In the genomic region with DNA sequence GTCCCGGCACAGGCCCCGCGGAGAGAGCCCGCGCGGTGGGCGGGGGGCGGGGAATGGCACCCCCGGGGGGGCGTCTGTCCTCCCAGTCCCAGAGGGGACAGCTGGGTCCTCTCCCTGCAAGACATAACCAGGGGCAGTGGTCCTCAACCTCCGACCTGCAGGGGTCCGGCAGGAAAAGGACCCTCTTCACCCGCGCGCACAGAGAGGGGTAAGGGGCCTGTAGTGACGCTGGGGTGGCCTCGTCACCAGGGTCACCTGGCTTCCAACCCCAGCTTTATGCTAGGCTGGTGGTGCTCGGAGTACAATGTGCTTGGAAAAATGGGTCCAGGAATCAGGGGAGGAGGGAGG, we compare ENCODE assay signal across 10 cellular contexts. TPM values are rescaled to one million over a fixed set of nuclear protein-coding genes. Genes with fewer than 3 reads are reported as not detected.
DNase-seq lines count a peak whose midpoint lies in the region; ATAC-seq and TF ChIP-seq lines count a peak whose summit lies in the region.
"Had no signal": no experiment of that assay in that cellular context is flagged by ENCODE, and none has a peak within 500 bp of the region (broad histone marks: within the 10 kb centered on the region; RNA-seq: fewer than 3 reads in every experiment).

No MANE protein-coding gene starts in this region.

- ATAC-seq in mucosa of descending colon (no peak), HG03135 (IDR thresholded peaks at IDR 0.05; ENCODE audit: unreplicated experiment) (no peak)

- H3K9me3 Mint-ChIP-seq in Calu3 (ENCODE audit: low read depth, unreplicated experiment), result no peaks in the 10 kb centered on the region

- no peaks in the 10 kb centered on the region for H4K20me1 ChIP-seq in hepatocyte (ENCODE audit: insufficient read depth, poor library complexity, severe bottlenecking)

- no peak overlapping the region for H3K27ac ChIP-seq in ascending aorta
- no peak overlapping the region for H3K27ac ChIP-seq in hepatocyte

- in situ Hi-C loops in ACHN (cut with HindIII; ENCODE audit: low pct_ligation_motif_present, low pct_unique_long_range_greater_than_20kb, low sequenced_read_pairs), result no loop called here

- H3K4me3 ChIP-seq in ascending aorta (peak overlapping the region; percentile 62 to 65), hepatocyte (no peak overlapping the region), skeletal muscle cell (ENCODE audit: low read depth, low read length) (peak overlapping the region; percentile 41), mucosa of descending colon (no peak overlapping the region)

- peaks cover 8% of the 10 kb centered on the region for H3K4me1 Mint-ChIP-seq in Calu3 (ENCODE audit: low read depth, unreplicated experiment)

- H3K4me3 Mint-ChIP-seq in Calu3 (ENCODE audit: low read depth, unreplicated experiment), result peak overlapping the region; percentile 34

- H3K27me3 ChIP-seq in ascending aorta, result peaks cover 8% of the 10 kb centered on the region
- peaks cover 58% of the 10 kb centered on the region for H3K27me3 ChIP-seq in hepatocyte

- H3K4me1 ChIP-seq in ascending aorta (peaks cover 4 to 21% of the 10 kb centered on the region in 2 donors), hepatocyte (ENCODE audit: insufficient read depth) (peaks cover 7% of the 10 kb centered on the region), mucosa of descending colon (ENCODE audit: low read depth) (peaks cover 13% of the 10 kb centered on the region)

- CTCF ChIA-PET in Calu3 (lab: Charles Lee), result no interaction called here

- H3K79me2 ChIP-seq in hepatocyte, result no peaks in the 10 kb centered on the region

- H2AFZ ChIP-seq in hepatocyte, result no peak overlapping the region

- no TSS peak for BruUV-seq in Calu3 (replicated peaks; lab: Mats Ljungman, UMichigan)

- H3K36me3 ChIP-seq in ascending aorta, result no peaks in the 10 kb centered on the region
- no peaks in the 10 kb centered on the region for H3K36me3 ChIP-seq in hepatocyte (replicated peaks; ENCODE audit: insufficient read depth, low read depth)
- H3K36me3 ChIP-seq in mucosa of descending colon (ENCODE audit: low read depth), result no peaks in the 10 kb centered on the region

- no peaks in the 10 kb centered on the region for H3K9me2 ChIP-seq in hepatocyte (replicated peaks; ENCODE audit: insufficient read depth)

- peaks cover 4% of the 10 kb centered on the region for H3K36me3 Mint-ChIP-seq in Calu3 (ENCODE audit: insufficient read depth, unreplicated experiment)

- H3K9me3 ChIP-seq in ascending aorta (no peaks in the 10 kb centered on the region), hepatocyte (ENCODE audit: low read depth) (no peaks in the 10 kb centered on the region), mucosa of descending colon (no peaks in the 10 kb centered on the region)

- peaks cover 71% of the 10 kb centered on the region for H3K27me3 Mint-ChIP-seq in Calu3 (ENCODE audit: unreplicated experiment)

- peak overlapping the region; percentile 94 for H3K4me2 ChIP-seq in hepatocyte

- intact Hi-C loops in Calu3 (cut with micrococcal nuclease; ENCODE audit: unreplicated experiment), result loop anchor here (10.0 kb wide), 1 partner anchor 501 kb away; no protein-coding TSS in a partner anchor
- intact Hi-C loops in ascending aorta (cut with DNase I), result no loop called here
- intact Hi-C loops in mucosa of descending colon (cut with DNase I, micrococcal nuclease), result no loop called here

- TF ChIP-seq CTCF in Calu3 (IDR thresholded peaks at IDR 0.05; ENCODE audit: unreplicated experiment), result no peak
- TF ChIP-seq CTCF in ascending aorta (IDR thresholded peaks at IDR 0.05), result no peak
- TF ChIP-seq CTCF in hepatocyte (IDR thresholded peaks at IDR 0.05; ENCODE audit: poor library complexity), result no peak
- TF ChIP-seq CTCF in mucosa of descending colon (IDR thresholded peaks at IDR 0.05), result no peak

- H3K27ac Mint-ChIP-seq in Calu3 (ENCODE audit: unreplicated experiment), result no peak overlapping the region

- 35% methylated on average over 8 of the region's 18 CpGs for WGBS in hepatocyte (ENCODE audit: low lambda C conversion rate, missing lambda C conversion rate)

- DNase-seq in Calu3, result no peak
- no peak for DNase-seq in ascending aorta (ENCODE audit: low spot score in 2 of 2)
- no peak for DNase-seq in hepatocyte (ENCODE audit: low spot score)
- no peak for DNase-seq in skeletal muscle cell (ENCODE audit: low read depth)
- no peak for DNase-seq in ACHN
- DNase-seq in mucosa of descending colon, result no peak
- no peak for DNase-seq in NCI-H345 treated with DMSO at 0.1 percent for 48 hours (lab: John Stamatoyannopoulos, UW; ENCODE audit: unreplicated experiment)
- DNase-seq: NCI-H510A treated with DMSO at 0.1 percent for 48 hours had no signal

RNA-seq across cellular contexts. Expression of gene LHX2, which starts 34.2 kb away (rescaled TPM):
- total RNA-seq in Calu3 (2022), result not detected in 2 replicates
- not detected for total RNA-seq in ascending aorta
- not detected in 2 replicates for total RNA-seq in hepatocyte
- polyA plus RNA-seq in hepatocyte, result 0.19 TPM in 1 of 2 replicates, not detected in the other
- not detected for total RNA-seq in mucosa of descending colon
- total RNA-seq: myocyte had no signal

Comparison
In these comparisons a context has a peak if more than half of its experiments do, and no peak if none do; other contexts are left out.
1. H3K4me3 ChIP-seq: peak in ascending aorta (2 of 2) and skeletal muscle cell (single experiment); none in hepatocyte (single experiment) and mucosa of descending colon (single experiment).